Comparison of ENCODE assay signal across 10 cellular contexts in genomic region chr5:79200573-79201183, GRCh38. TPM values are rescaled to one million over a fixed set of nuclear protein-coding genes. Genes with fewer than 3 reads are reported as not detected.
DNase-seq lines count a peak whose midpoint lies in the region; ATAC-seq and TF ChIP-seq lines count a peak whose summit lies in the region.
"Had no signal": no experiment of that assay in that cellular context is flagged by ENCODE, and none has a peak within 500 bp of the region (broad histone marks: within the 10 kb centered on the region; RNA-seq: fewer than 3 reads in every experiment).

No MANE protein-coding gene starts in this region.

- no peak for ATAC-seq in heart right ventricle
- ATAC-seq in right cardiac atrium = no peak
- ATAC-seq in GM21786 (IDR thresholded peaks at IDR 0.05; ENCODE audit: unreplicated experiment) = no peak
- ATAC-seq in GM21576 (IDR thresholded peaks at IDR 0.05; ENCODE audit: unreplicated experiment) = no peak

- H3K36me3 Mint-ChIP-seq in type B pancreatic cell = no peaks in the 10 kb centered on the region
- H3K36me3 Mint-ChIP-seq: IgD-negative memory B cell had no signal

- intact Hi-C loops in heart right ventricle (cut with DNase I) (no loop called here), right cardiac atrium (cut with DNase I) (no loop called here)

- H3K27me3 Mint-ChIP-seq in type B pancreatic cell = no peaks in the 10 kb centered on the region
- H3K27me3 Mint-ChIP-seq: IgD-negative memory B cell had no signal

- H3K9me3 Mint-ChIP-seq in type B pancreatic cell = no peaks in the 10 kb centered on the region
- H3K9me3 Mint-ChIP-seq: IgD-negative memory B cell had no signal

- WGBS in heart right ventricle, 2 donors = 73 to 74% methylated on average over 3 of the region's 3 CpGs
- 63% methylated on average over 3 of the region's 3 CpGs for WGBS in right cardiac atrium

- DNase-seq in heart right ventricle (no peak), right cardiac atrium (no peak), NCI-H2227 treated with DMSO at 0.1 percent for 48 hours (lab: John Stamatoyannopoulos, UW) (peak; percentile 3), epithelial cell of proximal tubule (ENCODE audit: low read depth) (no peak), type B pancreatic cell (ENCODE audit: extremely low spot score, unreplicated experiment) (no peak), GF-D8 (lab: John Stamatoyannopoulos, UW) (no peak)
- DNase-seq: activated gamma-delta T cell had no signal

- H3K27me3 ChIP-seq in heart right ventricle = no peaks in the 10 kb centered on the region
- H3K27me3 ChIP-seq in right cardiac atrium (ENCODE audit: control insufficient read depth, insufficient read depth) = no peaks in the 10 kb centered on the region

- H3K4me1 ChIP-seq in heart right ventricle (no peaks in the 10 kb centered on the region), right cardiac atrium (ENCODE audit: control insufficient read depth, insufficient read depth, low read length) (no peaks in the 10 kb centered on the region)

- H3K36me3 ChIP-seq in heart right ventricle = no peaks in the 10 kb centered on the region

- H3K27ac ChIP-seq in heart right ventricle (no peak overlapping the region), right cardiac atrium (ENCODE audit: low read length) (no peak overlapping the region)

- H3K4me3 ChIP-seq in heart right ventricle (no peak overlapping the region), right cardiac atrium (ENCODE audit: low read length) (no peak overlapping the region), epithelial cell of proximal tubule (ENCODE audit: low read depth, low read length) (no peak overlapping the region)

- H3K9me3 ChIP-seq in heart right ventricle = no peaks in the 10 kb centered on the region
- no peaks in the 10 kb centered on the region for H3K9me3 ChIP-seq in right cardiac atrium (ENCODE audit: control insufficient read depth, low read length)

- H3K27ac Mint-ChIP-seq in type B pancreatic cell = no peak overlapping the region
- H3K27ac Mint-ChIP-seq: IgD-negative memory B cell had no signal

- no peaks in the 10 kb centered on the region for H3K4me1 Mint-ChIP-seq in type B pancreatic cell (ENCODE audit: unreplicated experiment)

- no peak overlapping the region for H3K4me3 Mint-ChIP-seq in type B pancreatic cell

- TF ChIP-seq CTCF in heart right ventricle (IDR thresholded peaks at IDR 0.05) (peak in 7 of 9 donors; percentile 19 to 48 (median 35)), epithelial cell of proximal tubule (conservative IDR thresholded peaks at IDR 0.05; ENCODE audit: low read depth, low read length) (peak; percentile 70), type B pancreatic cell (conservative IDR thresholded peaks at IDR 0.05) (peak; percentile 65)

RNA-seq across cellular contexts. Expression of gene JMY, which starts 35.3 kb away (rescaled TPM):
- total RNA-seq in heart right ventricle (10 to 100 TPM in 8 of 10 donors, 1 to 10 TPM in 2; 7.2 to 18.1 (median 14.1) TPM), right cardiac atrium (10 to 100 TPM; 10.3 to 14.5 (median 11.6) TPM), epithelial cell of proximal tubule (2.8 and 5.7 TPM in 2 replicates), type B pancreatic cell (ENCODE audit: low replicate concordance) (11.6 and 13.0 TPM in 2 replicates)
- polyA plus RNA-seq in heart right ventricle (1 to 10 TPM; 1.4 to 4.9 TPM), right cardiac atrium (4.1 TPM)
